ENCODE assay signal across 12 cellular contexts in genomic region chr5:160188968-160189319, GRCh38. TPM values are rescaled to one million over a fixed set of nuclear protein-coding genes. Genes with fewer than 3 reads are reported as not detected.
DNase-seq lines count a peak whose midpoint lies in the region; ATAC-seq and TF ChIP-seq lines count a peak whose summit lies in the region.
"Had no signal": no experiment of that assay in that cellular context is flagged by ENCODE, and none has a peak within 500 bp of the region (broad histone marks: within the 10 kb centered on the region; RNA-seq: fewer than 3 reads in every experiment).

No MANE protein-coding gene starts in this region.

- H3K9me3 Mint-ChIP-seq in activated CD4-positive, alpha-beta T cell treated with anti-CD3 and anti-CD28 coated beads, Interleukin-2, amount 10 ng/mL, durations not matched to agents 7 days and 5 days = peaks cover 5% of the 10 kb centered on the region
- H3K9me3 Mint-ChIP-seq in activated T-helper 2 cell treated with anti-CD3 and anti-CD28 coated beads, Interferon-gamma antibody, Interleukin-2, Interleukin-4, amounts not matched to agents 10 μg/mL and 5 μg/mL and 100 μg/mL, durations not matched to agents 14 hours and 24 hours and 36 hours = no peaks in the 10 kb centered on the region

- peaks cover 5% of the 10 kb centered on the region for H3K4me1 Mint-ChIP-seq in activated CD4-positive, alpha-beta T cell treated with anti-CD3 and anti-CD28 coated beads, Interleukin-2, amount 10 ng/mL, durations not matched to agents 7 days and 5 days
- peaks cover 3% of the 10 kb centered on the region for H3K4me1 Mint-ChIP-seq in activated T-helper 2 cell treated with anti-CD3 and anti-CD28 coated beads, Interferon-gamma antibody, Interleukin-2, Interleukin-4, amounts not matched to agents 10 μg/mL and 5 μg/mL and 100 μg/mL, durations not matched to agents 14 hours and 24 hours and 36 hours (ENCODE audit: low read depth)

- DNase-seq in activated CD4-positive, alpha-beta T cell treated with anti-CD3 and anti-CD28 coated beads, Interleukin-2, amount 10 ng/mL, durations not matched to agents 7 days and 5 days = no peak
- DNase-seq in activated CD4-positive, alpha-beta T cell treated with anti-CD3 and anti-CD28 coated beads for 48 hours = no peak
- DNase-seq in Panc1 (ENCODE audit: low read depth, low spot score) (no peak), spleen (no peak)
- no peak for DNase-seq in activated T-helper 2 cell treated with anti-CD3 and anti-CD28 coated beads, Interferon-gamma antibody, Interleukin-2, Interleukin-4, amounts not matched to agents 10 μg/mL and 5 μg/mL and 100 μg/mL, durations not matched to agents 14 hours and 24 hours and 36 hours (ENCODE audit: low spot score)
- DNase-seq: NCI-H1105 treated with DMSO at 0.1 percent for 48 hours; stimulated activated CD4-positive, alpha-beta T cell treated with anti-CD3 and anti-CD28 coated beads, Interleukin-12 subunit alpha, Interleukin-12 subunit beta, amount 100 ng/mL, for 4 hours; stimulated activated CD8-positive, alpha-beta memory T cell treated with anti-CD3 and anti-CD28 coated beads, Interleukin-4, amount 100 ng/mL, for 48 hours had no signal

- CTCF ChIA-PET in activated CD4-positive, alpha-beta T cell treated with anti-CD3 and anti-CD28 coated beads, Interleukin-2, amount 10 ng/mL, durations not matched to agents 7 days and 5 days (lab: Charles Lee) = no interaction called here
- CTCF ChIA-PET in Panc1 (lab: Charles Lee) = no interaction called here

- no peaks in the 10 kb centered on the region for H3K36me3 ChIP-seq in Panc1 (ENCODE audit: control insufficient read depth, insufficient read depth, low read length)
- H3K36me3 ChIP-seq in iPS-18a (ENCODE audit: control insufficient read depth, low read depth, low read length) = no peaks in the 10 kb centered on the region
- H3K36me3 ChIP-seq in spleen = no peaks in the 10 kb centered on the region

- H3K27ac Mint-ChIP-seq in activated CD4-positive, alpha-beta T cell treated with anti-CD3 and anti-CD28 coated beads, Interleukin-2, amount 10 ng/mL, durations not matched to agents 7 days and 5 days = no peak overlapping the region
- no peak overlapping the region for H3K27ac Mint-ChIP-seq in activated T-helper 2 cell treated with anti-CD3 and anti-CD28 coated beads, Interferon-gamma antibody, Interleukin-2, Interleukin-4, amounts not matched to agents 10 μg/mL and 5 μg/mL and 100 μg/mL, durations not matched to agents 14 hours and 24 hours and 36 hours

- peak overlapping the region; percentile 50 for H3K4me3 Mint-ChIP-seq in activated CD4-positive, alpha-beta T cell treated with anti-CD3 and anti-CD28 coated beads, Interleukin-2, amount 10 ng/mL, durations not matched to agents 7 days and 5 days
- no peak overlapping the region for H3K4me3 Mint-ChIP-seq in activated T-helper 2 cell treated with anti-CD3 and anti-CD28 coated beads, Interferon-gamma antibody, Interleukin-2, Interleukin-4, amounts not matched to agents 10 μg/mL and 5 μg/mL and 100 μg/mL, durations not matched to agents 14 hours and 24 hours and 36 hours (ENCODE audit: low read depth)

- H3K27ac ChIP-seq in Panc1 (ENCODE audit: low read length) (peak overlapping the region; percentile 68), iPS-18a (ENCODE audit: low read length) (no peak overlapping the region), spleen (peak overlapping the region in 6 of 8 donors; percentile 48 to 86 (median 82))

- POLR2A ChIA-PET in activated CD4-positive, alpha-beta T cell treated with anti-CD3 and anti-CD28 coated beads, Interleukin-2, amount 10 ng/mL, durations not matched to agents 7 days and 5 days (lab: Charles Lee) = no interaction called here
- POLR2A ChIA-PET in Panc1 (lab: Charles Lee) = no interaction called here

- no peaks in the 10 kb centered on the region for H3K27me3 ChIP-seq in Panc1 (ENCODE audit: control insufficient read depth, insufficient read depth, low read length)
- no peaks in the 10 kb centered on the region for H3K27me3 ChIP-seq in iPS-18a (ENCODE audit: control insufficient read depth, insufficient read depth, low read length)
- H3K27me3 ChIP-seq in spleen (replicated peaks in 1 of 7) = peaks cover 0 to 16% (median 0%) of the 10 kb centered on the region in 7 donors

- peaks cover 22% of the 10 kb centered on the region for H3K27me3 Mint-ChIP-seq in activated CD4-positive, alpha-beta T cell treated with anti-CD3 and anti-CD28 coated beads, Interleukin-2, amount 10 ng/mL, durations not matched to agents 7 days and 5 days
- peaks cover 4% of the 10 kb centered on the region for H3K27me3 Mint-ChIP-seq in activated T-helper 2 cell treated with anti-CD3 and anti-CD28 coated beads, Interferon-gamma antibody, Interleukin-2, Interleukin-4, amounts not matched to agents 10 μg/mL and 5 μg/mL and 100 μg/mL, durations not matched to agents 14 hours and 24 hours and 36 hours (ENCODE audit: low read depth)

- no peaks in the 10 kb centered on the region for H3K9me3 ChIP-seq in Panc1 (ENCODE audit: control insufficient read depth, insufficient read depth, low read depth, low read length)
- H3K9me3 ChIP-seq in iPS-18a (ENCODE audit: control insufficient read depth, low read depth, low read length) = peaks cover 7% of the 10 kb centered on the region
- H3K9me3 ChIP-seq in spleen = peaks cover 0 to 8% (median 0%) of the 10 kb centered on the region in 8 donors

- no peak for TF ChIP-seq CTCF in Panc1 (IDR thresholded peaks at IDR 0.05)
- TF ChIP-seq CTCF in spleen (IDR thresholded peaks at IDR 0.05 in 8 of 11, conservative IDR thresholded peaks at IDR 0.05 in 3 of 11) = no peak

- peaks cover 6% of the 10 kb centered on the region for H3K36me3 Mint-ChIP-seq in activated CD4-positive, alpha-beta T cell treated with anti-CD3 and anti-CD28 coated beads, Interleukin-2, amount 10 ng/mL, durations not matched to agents 7 days and 5 days (ENCODE audit: low read depth)
- H3K36me3 Mint-ChIP-seq in activated T-helper 2 cell treated with anti-CD3 and anti-CD28 coated beads, Interferon-gamma antibody, Interleukin-2, Interleukin-4, amounts not matched to agents 10 μg/mL and 5 μg/mL and 100 μg/mL, durations not matched to agents 14 hours and 24 hours and 36 hours (ENCODE audit: low read depth) = no peaks in the 10 kb centered on the region

- in situ Hi-C loops in Panc1 (cut with HindIII; ENCODE audit: low pct_unique_long_range_greater_than_20kb, low sequenced_read_pairs) = loop anchor here (10.0 kb wide), 1 partner anchor 166 kb away; no protein-coding TSS in a partner anchor

- 69 to 83% (median 72%) methylated on average over 5 of the region's 5 CpGs for WGBS in spleen, 5 donors

- H3K4me1 ChIP-seq in Panc1 (ENCODE audit: control insufficient read depth, insufficient read depth, low read length) (peaks cover 5% of the 10 kb centered on the region), iPS-18a (ENCODE audit: control insufficient read depth, low read depth, low read length) (peaks cover 5% of the 10 kb centered on the region), spleen (peaks cover 4 to 21% (median 14%) of the 10 kb centered on the region in 6 donors)

- intact Hi-C loops in Panc1 (cut with micrococcal nuclease; ENCODE audit: unreplicated experiment) (no loop called here), spleen (cut with DNase I; ENCODE audit: low total_unique reads) (no loop called here)
- intact Hi-C loops in activated T-helper 2 cell treated with anti-CD3 and anti-CD28 coated beads, Interferon-gamma antibody, Interleukin-2, Interleukin-4, amounts not matched to agents 10 μg/mL and 5 μg/mL and 100 μg/mL, durations not matched to agents 14 hours and 24 hours and 36 hours (cut with micrococcal nuclease) = no loop called here

- H3K4me3 ChIP-seq in Panc1 (ENCODE audit: low read depth in 2 of 2, low read length in 2 of 2) (no peak overlapping the region; a peak in 1 of 4 replicates), iPS-18a (ENCODE audit: low read length) (peak overlapping the region; percentile 45), spleen (peak overlapping the region in 2 of 8 donors; percentile 34 to 35)

- no peak for ATAC-seq in Panc1
- no peak for ATAC-seq in GM21381 (IDR thresholded peaks at IDR 0.05; ENCODE audit: unreplicated experiment)
- ATAC-seq in GM18858 (IDR thresholded peaks at IDR 0.05; ENCODE audit: unreplicated experiment) = no peak

- BruUV-seq in Panc1 (replicated peaks; lab: Mats Ljungman, UMichigan) = no TSS peak

- no peak for TF ChIP-seq POLR2A in spleen (IDR thresholded peaks at IDR 0.05)

- H3K9ac ChIP-seq in iPS-18a (ENCODE audit: low read length) = peak overlapping the region; percentile 61

RNA-seq across cellular contexts. Expression of gene FABP6, which starts 40.4 kb away (rescaled TPM):
- not detected for total RNA-seq in activated CD4-positive, alpha-beta T cell treated with anti-CD3 and anti-CD28 coated beads, Interleukin-2, amount 10 ng/mL, durations not matched to agents 7 days and 5 days
- 0.31 TPM for total RNA-seq in Panc1 (2021; ENCODE audit: unreplicated experiment)
- not detected for polyA plus RNA-seq in Panc1 (2012; ENCODE audit: insufficient read length)
- total RNA-seq in spleen = not detected
- polyA plus RNA-seq in spleen = under 1 TPM in 1 of 3 donors, not detected in 2; 0.24 TPM
- not detected in 2 replicates for total RNA-seq in activated T-helper 2 cell treated with anti-CD3 and anti-CD28 coated beads, Interferon-gamma antibody, Interleukin-2, Interleukin-4, amounts not matched to agents 10 μg/mL and 5 μg/mL and 100 μg/mL, durations not matched to agents 14 hours and 24 hours and 36 hours
- total RNA-seq: mononuclear cell had no signal
